ENCODE assay signal across 2 cellular contexts in the genomic region with DNA sequence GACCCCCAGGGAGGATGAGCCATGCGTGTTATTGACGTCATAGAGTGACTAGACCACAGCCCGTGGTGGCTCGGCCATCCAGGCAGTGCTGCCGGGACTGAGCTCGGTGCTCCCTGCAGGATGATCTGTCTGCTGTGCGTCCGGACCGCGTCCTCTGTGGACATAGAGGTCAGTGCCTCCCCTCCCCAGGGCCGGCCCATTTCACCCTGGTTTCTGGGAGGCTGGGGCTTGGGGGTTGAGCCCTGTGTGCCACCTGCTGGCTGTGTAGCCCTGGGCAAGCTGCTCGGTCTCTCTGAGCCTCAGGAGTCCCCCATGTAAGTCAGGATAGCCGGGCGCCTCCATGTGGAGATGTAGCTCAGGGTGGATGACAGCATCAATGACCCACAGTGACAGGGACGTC.
TF ChIP-seq lines count a peak whose summit lies in the region.

No MANE protein-coding gene starts in this region.

TF ChIP-seq in HCT116, 20 proteins besides CTCF, POLR2A, EP300 and RAD21:
- TF ChIP-seq SIN3A (IDR thresholded peaks at IDR 0.05; ENCODE audit: low read depth) (no peak), ZNF274 (IDR thresholded peaks at IDR 0.05; ENCODE audit: low read depth, low read length) (no peak), ZFX (IDR thresholded peaks at IDR 0.05) (no peak), CEBPB (IDR thresholded peaks at IDR 0.05; ENCODE audit: low read depth) (no peak), FOSL1 (IDR thresholded peaks at IDR 0.05; ENCODE audit: low read depth) (no peak), EGR1 (IDR thresholded peaks at IDR 0.05; ENCODE audit: low read depth) (no peak), EZH2 (IDR thresholded peaks at IDR 0.05) (no peak), EZH2phosphoT487 (IDR thresholded peaks at IDR 0.05; ENCODE audit: borderline replicate concordance) (no peak), ELF1 (IDR thresholded peaks at IDR 0.05; ENCODE audit: borderline replicate concordance, low read depth) (no peak), CBX3 (IDR thresholded peaks at IDR 0.05; ENCODE audit: low read depth) (no peak), JUND (IDR thresholded peaks at IDR 0.05) (no peak), TCF7L2 (IDR thresholded peaks at IDR 0.05; ENCODE audit: borderline replicate concordance, extremely low read depth, insufficient read depth, insufficient read length) (no peak)
- TF ChIP-seq, protein P1, sequence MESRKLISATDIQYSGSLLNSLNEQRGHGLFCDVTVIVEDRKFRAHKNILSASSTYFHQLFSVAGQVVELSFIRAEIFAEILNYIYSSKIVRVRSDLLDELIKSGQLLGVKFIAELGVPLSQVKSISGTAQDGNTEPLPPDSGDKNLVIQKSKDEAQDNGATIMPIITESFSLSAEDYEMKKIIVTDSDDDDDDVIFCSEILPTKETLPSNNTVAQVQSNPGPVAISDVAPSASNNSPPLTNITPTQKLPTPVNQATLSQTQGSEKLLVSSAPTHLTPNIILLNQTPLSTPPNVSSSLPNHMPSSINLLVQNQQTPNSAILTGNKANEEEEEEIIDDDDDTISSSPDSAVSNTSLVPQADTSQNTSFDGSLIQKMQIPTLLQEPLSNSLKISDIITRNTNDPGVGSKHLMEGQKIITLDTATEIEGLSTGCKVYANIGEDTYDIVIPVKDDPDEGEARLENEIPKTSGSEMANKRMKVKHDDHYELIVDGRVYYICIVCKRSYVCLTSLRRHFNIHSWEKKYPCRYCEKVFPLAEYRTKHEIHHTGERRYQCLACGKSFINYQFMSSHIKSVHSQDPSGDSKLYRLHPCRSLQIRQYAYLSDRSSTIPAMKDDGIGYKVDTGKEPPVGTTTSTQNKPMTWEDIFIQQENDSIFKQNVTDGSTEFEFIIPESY (IDR thresholded peaks at IDR 0.05; ENCODE audit: extremely low read depth, insufficient replicate concordance, low read length), result no peak
- TF ChIP-seq, protein P2, sequence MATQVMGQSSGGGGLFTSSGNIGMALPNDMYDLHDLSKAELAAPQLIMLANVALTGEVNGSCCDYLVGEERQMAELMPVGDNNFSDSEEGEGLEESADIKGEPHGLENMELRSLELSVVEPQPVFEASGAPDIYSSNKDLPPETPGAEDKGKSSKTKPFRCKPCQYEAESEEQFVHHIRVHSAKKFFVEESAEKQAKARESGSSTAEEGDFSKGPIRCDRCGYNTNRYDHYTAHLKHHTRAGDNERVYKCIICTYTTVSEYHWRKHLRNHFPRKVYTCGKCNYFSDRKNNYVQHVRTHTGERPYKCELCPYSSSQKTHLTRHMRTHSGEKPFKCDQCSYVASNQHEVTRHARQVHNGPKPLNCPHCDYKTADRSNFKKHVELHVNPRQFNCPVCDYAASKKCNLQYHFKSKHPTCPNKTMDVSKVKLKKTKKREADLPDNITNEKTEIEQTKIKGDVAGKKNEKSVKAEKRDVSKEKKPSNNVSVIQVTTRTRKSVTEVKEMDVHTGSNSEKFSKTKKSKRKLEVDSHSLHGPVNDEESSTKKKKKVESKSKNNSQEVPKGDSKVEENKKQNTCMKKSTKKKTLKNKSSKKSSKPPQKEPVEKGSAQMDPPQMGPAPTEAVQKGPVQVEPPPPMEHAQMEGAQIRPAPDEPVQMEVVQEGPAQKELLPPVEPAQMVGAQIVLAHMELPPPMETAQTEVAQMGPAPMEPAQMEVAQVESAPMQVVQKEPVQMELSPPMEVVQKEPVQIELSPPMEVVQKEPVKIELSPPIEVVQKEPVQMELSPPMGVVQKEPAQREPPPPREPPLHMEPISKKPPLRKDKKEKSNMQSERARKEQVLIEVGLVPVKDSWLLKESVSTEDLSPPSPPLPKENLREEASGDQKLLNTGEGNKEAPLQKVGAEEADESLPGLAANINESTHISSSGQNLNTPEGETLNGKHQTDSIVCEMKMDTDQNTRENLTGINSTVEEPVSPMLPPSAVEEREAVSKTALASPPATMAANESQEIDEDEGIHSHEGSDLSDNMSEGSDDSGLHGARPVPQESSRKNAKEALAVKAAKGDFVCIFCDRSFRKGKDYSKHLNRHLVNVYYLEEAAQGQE (IDR thresholded peaks at IDR 0.05; ENCODE audit: low read depth), result no peak
- TF ChIP-seq, protein P3, sequence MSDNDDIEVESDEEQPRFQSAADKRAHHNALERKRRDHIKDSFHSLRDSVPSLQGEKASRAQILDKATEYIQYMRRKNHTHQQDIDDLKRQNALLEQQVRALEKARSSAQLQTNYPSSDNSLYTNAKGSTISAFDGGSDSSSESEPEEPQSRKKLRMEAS (IDR thresholded peaks at IDR 0.05), result no peak
- TF ChIP-seq, protein P4, sequence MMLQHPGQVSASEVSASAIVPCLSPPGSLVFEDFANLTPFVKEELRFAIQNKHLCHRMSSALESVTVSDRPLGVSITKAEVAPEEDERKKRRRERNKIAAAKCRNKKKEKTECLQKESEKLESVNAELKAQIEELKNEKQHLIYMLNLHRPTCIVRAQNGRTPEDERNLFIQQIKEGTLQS (IDR thresholded peaks at IDR 0.05), result no peak

TF ChIP-seq in GM12878, 131 proteins besides CTCF, POLR2A, EP300 and RAD21:
- TF ChIP-seq, protein P5, sequence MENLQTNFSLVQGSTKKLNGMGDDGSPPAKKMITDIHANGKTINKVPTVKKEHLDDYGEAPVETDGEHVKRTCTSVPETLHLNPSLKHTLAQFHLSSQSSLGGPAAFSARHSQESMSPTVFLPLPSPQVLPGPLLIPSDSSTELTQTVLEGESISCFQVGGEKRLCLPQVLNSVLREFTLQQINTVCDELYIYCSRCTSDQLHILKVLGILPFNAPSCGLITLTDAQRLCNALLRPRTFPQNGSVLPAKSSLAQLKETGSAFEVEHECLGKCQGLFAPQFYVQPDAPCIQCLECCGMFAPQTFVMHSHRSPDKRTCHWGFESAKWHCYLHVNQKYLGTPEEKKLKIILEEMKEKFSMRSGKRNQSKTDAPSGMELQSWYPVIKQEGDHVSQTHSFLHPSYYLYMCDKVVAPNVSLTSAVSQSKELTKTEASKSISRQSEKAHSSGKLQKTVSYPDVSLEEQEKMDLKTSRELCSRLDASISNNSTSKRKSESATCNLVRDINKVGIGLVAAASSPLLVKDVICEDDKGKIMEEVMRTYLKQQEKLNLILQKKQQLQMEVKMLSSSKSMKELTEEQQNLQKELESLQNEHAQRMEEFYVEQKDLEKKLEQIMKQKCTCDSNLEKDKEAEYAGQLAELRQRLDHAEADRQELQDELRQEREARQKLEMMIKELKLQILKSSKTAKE (IDR thresholded peaks at IDR 0.05; ENCODE audit: low read depth, poor library complexity, severe bottlenecking), result no peak
- no peak for TF ChIP-seq SUPT20H (IDR thresholded peaks at IDR 0.05; ENCODE audit: borderline replicate concordance, control insufficient read depth, low read depth, low read length)
- TF ChIP-seq, protein P6, sequence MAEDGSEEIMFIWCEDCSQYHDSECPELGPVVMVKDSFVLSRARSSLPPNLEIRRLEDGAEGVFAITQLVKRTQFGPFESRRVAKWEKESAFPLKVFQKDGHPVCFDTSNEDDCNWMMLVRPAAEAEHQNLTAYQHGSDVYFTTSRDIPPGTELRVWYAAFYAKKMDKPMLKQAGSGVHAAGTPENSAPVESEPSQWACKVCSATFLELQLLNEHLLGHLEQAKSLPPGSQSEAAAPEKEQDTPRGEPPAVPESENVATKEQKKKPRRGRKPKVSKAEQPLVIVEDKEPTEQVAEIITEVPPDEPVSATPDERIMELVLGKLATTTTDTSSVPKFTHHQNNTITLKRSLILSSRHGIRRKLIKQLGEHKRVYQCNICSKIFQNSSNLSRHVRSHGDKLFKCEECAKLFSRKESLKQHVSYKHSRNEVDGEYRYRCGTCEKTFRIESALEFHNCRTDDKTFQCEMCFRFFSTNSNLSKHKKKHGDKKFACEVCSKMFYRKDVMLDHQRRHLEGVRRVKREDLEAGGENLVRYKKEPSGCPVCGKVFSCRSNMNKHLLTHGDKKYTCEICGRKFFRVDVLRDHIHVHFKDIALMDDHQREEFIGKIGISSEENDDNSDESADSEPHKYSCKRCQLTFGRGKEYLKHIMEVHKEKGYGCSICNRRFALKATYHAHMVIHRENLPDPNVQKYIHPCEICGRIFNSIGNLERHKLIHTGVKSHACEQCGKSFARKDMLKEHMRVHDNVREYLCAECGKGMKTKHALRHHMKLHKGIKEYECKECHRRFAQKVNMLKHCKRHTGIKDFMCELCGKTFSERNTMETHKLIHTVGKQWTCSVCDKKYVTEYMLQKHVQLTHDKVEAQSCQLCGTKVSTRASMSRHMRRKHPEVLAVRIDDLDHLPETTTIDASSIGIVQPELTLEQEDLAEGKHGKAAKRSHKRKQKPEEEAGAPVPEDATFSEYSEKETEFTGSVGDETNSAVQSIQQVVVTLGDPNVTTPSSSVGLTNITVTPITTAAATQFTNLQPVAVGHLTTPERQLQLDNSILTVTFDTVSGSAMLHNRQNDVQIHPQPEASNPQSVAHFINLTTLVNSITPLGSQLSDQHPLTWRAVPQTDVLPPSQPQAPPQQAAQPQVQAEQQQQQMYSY (CRISPR knock-in tag; IDR thresholded peaks at IDR 0.05), result no peak
- TF ChIP-seq, protein P7, sequence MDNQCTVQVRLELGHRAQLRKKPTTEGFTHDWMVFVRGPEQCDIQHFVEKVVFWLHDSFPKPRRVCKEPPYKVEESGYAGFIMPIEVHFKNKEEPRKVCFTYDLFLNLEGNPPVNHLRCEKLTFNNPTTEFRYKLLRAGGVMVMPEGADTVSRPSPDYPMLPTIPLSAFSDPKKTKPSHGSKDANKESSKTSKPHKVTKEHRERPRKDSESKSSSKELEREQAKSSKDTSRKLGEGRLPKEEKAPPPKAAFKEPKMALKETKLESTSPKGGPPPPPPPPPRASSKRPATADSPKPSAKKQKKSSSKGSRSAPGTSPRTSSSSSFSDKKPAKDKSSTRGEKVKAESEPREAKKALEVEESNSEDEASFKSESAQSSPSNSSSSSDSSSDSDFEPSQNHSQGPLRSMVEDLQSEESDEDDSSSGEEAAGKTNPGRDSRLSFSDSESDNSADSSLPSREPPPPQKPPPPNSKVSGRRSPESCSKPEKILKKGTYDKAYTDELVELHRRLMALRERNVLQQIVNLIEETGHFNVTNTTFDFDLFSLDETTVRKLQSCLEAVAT (IDR thresholded peaks at IDR 0.05), result no peak
- TF ChIP-seq MYB (IDR thresholded peaks at IDR 0.05; ENCODE audit: borderline replicate concordance, low read depth, low read length), result no peak
- no peak for TF ChIP-seq WRNIP1 (IDR thresholded peaks at IDR 0.05; ENCODE audit: borderline replicate concordance, low read depth, low read length)
- TF ChIP-seq, protein P1 (IDR thresholded peaks at IDR 0.05), result no peak
- no peak for TF ChIP-seq KAT2A (conservative IDR thresholded peaks at IDR 0.05; ENCODE audit: control insufficient read depth, low read depth, low read length)
- TF ChIP-seq SRF (IDR thresholded peaks at IDR 0.05; ENCODE audit: low read depth in 2 of 2, low read length in 2 of 2), result no peak
- TF ChIP-seq, protein P8, sequence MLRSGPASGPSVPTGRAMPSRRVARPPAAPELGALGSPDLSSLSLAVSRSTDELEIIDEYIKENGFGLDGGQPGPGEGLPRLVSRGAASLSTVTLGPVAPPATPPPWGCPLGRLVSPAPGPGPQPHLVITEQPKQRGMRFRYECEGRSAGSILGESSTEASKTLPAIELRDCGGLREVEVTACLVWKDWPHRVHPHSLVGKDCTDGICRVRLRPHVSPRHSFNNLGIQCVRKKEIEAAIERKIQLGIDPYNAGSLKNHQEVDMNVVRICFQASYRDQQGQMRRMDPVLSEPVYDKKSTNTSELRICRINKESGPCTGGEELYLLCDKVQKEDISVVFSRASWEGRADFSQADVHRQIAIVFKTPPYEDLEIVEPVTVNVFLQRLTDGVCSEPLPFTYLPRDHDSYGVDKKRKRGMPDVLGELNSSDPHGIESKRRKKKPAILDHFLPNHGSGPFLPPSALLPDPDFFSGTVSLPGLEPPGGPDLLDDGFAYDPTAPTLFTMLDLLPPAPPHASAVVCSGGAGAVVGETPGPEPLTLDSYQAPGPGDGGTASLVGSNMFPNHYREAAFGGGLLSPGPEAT (IDR thresholded peaks at IDR 0.05; ENCODE audit: low read depth), result no peak
- no peak for TF ChIP-seq NR2F1 (conservative IDR thresholded peaks at IDR 0.05)
- TF ChIP-seq, protein P9, sequence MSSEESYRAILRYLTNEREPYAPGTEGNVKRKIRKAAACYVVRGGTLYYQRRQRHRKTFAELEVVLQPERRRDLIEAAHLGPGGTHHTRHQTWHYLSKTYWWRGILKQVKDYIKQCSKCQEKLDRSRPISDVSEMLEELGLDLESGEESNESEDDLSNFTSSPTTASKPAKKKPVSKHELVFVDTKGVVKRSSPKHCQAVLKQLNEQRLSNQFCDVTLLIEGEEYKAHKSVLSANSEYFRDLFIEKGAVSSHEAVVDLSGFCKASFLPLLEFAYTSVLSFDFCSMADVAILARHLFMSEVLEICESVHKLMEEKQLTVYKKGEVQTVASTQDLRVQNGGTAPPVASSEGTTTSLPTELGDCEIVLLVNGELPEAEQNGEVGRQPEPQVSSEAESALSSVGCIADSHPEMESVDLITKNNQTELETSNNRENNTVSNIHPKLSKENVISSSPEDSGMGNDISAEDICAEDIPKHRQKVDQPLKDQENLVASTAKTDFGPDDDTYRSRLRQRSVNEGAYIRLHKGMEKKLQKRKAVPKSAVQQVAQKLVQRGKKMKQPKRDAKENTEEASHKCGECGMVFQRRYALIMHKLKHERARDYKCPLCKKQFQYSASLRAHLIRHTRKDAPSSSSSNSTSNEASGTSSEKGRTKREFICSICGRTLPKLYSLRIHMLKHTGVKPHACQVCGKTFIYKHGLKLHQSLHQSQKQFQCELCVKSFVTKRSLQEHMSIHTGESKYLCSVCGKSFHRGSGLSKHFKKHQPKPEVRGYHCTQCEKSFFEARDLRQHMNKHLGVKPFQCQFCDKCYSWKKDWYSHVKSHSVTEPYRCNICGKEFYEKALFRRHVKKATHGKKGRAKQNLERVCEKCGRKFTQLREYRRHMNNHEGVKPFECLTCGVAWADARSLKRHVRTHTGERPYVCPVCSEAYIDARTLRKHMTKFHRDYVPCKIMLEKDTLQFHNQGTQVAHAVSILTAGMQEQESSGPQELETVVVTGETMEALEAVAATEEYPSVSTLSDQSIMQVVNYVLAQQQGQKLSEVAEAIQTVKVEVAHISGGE (CRISPR knock-in tag; IDR thresholded peaks at IDR 0.05), result no peak
- TF ChIP-seq MTA3 (IDR thresholded peaks at IDR 0.05; ENCODE audit: borderline replicate concordance, low read length), result no peak
- no peak for TF ChIP-seq BCL11A (IDR thresholded peaks at IDR 0.05; ENCODE audit: low read depth, low read length)
- no peak for TF ChIP-seq POLR2AphosphoS2 (IDR thresholded peaks at IDR 0.05; ENCODE audit: low read depth, low read length)
